In genomic region chr1:221712776-221713431, GRCh38 we compare ENCODE assay signal across 9 cellular contexts. TPM values are rescaled to one million over a fixed set of nuclear protein-coding genes. Genes with fewer than 3 reads are reported as not detected.
A peak's percentile ranks its signal among the peaks of the same experiment; 100 is the strongest.
DNase-seq lines count a peak whose midpoint lies in the region; ATAC-seq and TF ChIP-seq lines count a peak whose summit lies in the region.
"Had no signal": no experiment of that assay in that cellular context is flagged by ENCODE, and none has a peak within 500 bp of the region (broad histone marks: within the 10 kb centered on the region; RNA-seq: fewer than 3 reads in every experiment).

No MANE protein-coding gene starts in this region.

- H3K56ac ChIP-seq in H9 (ENCODE audit: insufficient read length, low read depth, low read length), result no peak overlapping the region

- H3K4ac ChIP-seq in H9 (ENCODE audit: low read depth, low read length), result no peak overlapping the region

- TF ChIP-seq CTCF in DND-41 (IDR thresholded peaks at IDR 0.05; ENCODE audit: borderline replicate concordance, extremely low read depth, low read length, poor library complexity, severe bottlenecking) (no peak), H9 (conservative IDR thresholded peaks at IDR 0.05) (no peak)

- H2BK120ac ChIP-seq in H9 (ENCODE audit: low read depth, low read length, poor library complexity, severe bottlenecking), result no peak overlapping the region

- no CpG with 5 or more reads among the region's 3 CpGs for WGBS in H9 (ENCODE audit: extremely low coverage, insufficient read length, low lambda C conversion rate)

- no peak overlapping the region for H2BK12ac ChIP-seq in H9 (ENCODE audit: insufficient read length, low read depth, low read length)

- H3K23ac ChIP-seq in H9 (ENCODE audit: insufficient read length, low read depth, low read length), result no peak overlapping the region

- H4K91ac ChIP-seq in H9 (ENCODE audit: insufficient read length, low read depth, low read length), result no peak overlapping the region

- H3K14ac ChIP-seq in H9 (ENCODE audit: insufficient read depth, low read length), result no peak overlapping the region

- ATAC-seq in DND-41 (ENCODE audit: insufficient read depth, low read depth) (peak; percentile 93), GM21447 (IDR thresholded peaks at IDR 0.05; ENCODE audit: unreplicated experiment) (peak; percentile 59), naive B cell (ENCODE audit: low read depth in 2 of 2) (peak; percentile 44 to 59)

- H3K9me3 ChIP-seq in DND-41 (ENCODE audit: insufficient read depth, low read length, severe bottlenecking), result no peaks in the 10 kb centered on the region
- H3K9me3 ChIP-seq in H9 (ENCODE audit: control insufficient read depth, low read depth, low read length), result no peaks in the 10 kb centered on the region
- H3K9me3 ChIP-seq: heart right ventricle had no signal

- H3K27me3 Mint-ChIP-seq in naive B cell (no peaks in the 10 kb centered on the region), H9 (ENCODE audit: low read depth) (peaks cover 20% of the 10 kb centered on the region)

- H3K27me3 ChIP-seq in DND-41 (ENCODE audit: insufficient read depth, low read length, poor library complexity) (no peaks in the 10 kb centered on the region), H9 (ENCODE audit: insufficient read depth, low read length) (peaks cover 15% of the 10 kb centered on the region)
- H3K27me3 ChIP-seq: heart right ventricle had no signal

- H3K79me2 ChIP-seq in DND-41 (ENCODE audit: insufficient read depth, low read length) (no peaks in the 10 kb centered on the region; the same call in 1 of the 2 replicates), H9 (ENCODE audit: insufficient read depth, low read length) (no peaks in the 10 kb centered on the region)

- no peak overlapping the region for H3K18ac ChIP-seq in H9 (ENCODE audit: insufficient read length, low read depth, low read length)

- no peaks in the 10 kb centered on the region for H3K23me2 ChIP-seq in H9 (ENCODE audit: insufficient read length, low read depth, low read length, poor library complexity, severe bottlenecking)

- H4K8ac ChIP-seq in H9 (replicated peaks; ENCODE audit: insufficient read length, low read depth, low read length), result no peak overlapping the region

- H3K4me1 ChIP-seq in DND-41 (ENCODE audit: insufficient read depth, low read length) (peaks cover 68% of the 10 kb centered on the region), H9 (ENCODE audit: insufficient read depth, low read length) (peaks cover 8% of the 10 kb centered on the region; the same call in 1 of the 2 replicates)

- peak overlapping the region in 6 of 8 donors; percentile 23 to 82 (median 50) for H3K4me3 Mint-ChIP-seq in naive B cell
- H3K4me3 Mint-ChIP-seq in H9, result no peak overlapping the region

- no peak overlapping the region for H3T11ph ChIP-seq in H9 (ENCODE audit: low read length)

- H2BK5ac ChIP-seq in H9 (ENCODE audit: insufficient read length, low read length), result no peak overlapping the region

- H3K4me2 ChIP-seq in DND-41 (ENCODE audit: insufficient read depth, low read length), result peak overlapping the region; percentile 22
- no peak overlapping the region for H3K4me2 ChIP-seq in H9 (ENCODE audit: insufficient read depth, insufficient read length, low read length)

- DNase-seq in DND-41 (peak; percentile 93), KG1 (lab: John Stamatoyannopoulos, UW) (peak; percentile 83), activated T-cell treated with anti-CD3 and anti-CD28 coated beads for 24 hours (ENCODE audit: low read depth) (peak; percentile 55), naive B cell (peak; percentile 57), HPDE6-E6E7 (ENCODE audit: extremely low spot score) (no peak), retina (no peak), H9 (no peak)

- no peak overlapping the region for H4K5ac ChIP-seq in H9 (ENCODE audit: insufficient read length, low read depth, low read length)

- H2BK20ac ChIP-seq in H9 (ENCODE audit: low read depth, low read length, poor library complexity, severe bottlenecking), result no peak overlapping the region

- no peaks in the 10 kb centered on the region for H4K20me1 ChIP-seq in DND-41 (ENCODE audit: insufficient read depth, low read length)
- no peaks in the 10 kb centered on the region for H4K20me1 ChIP-seq in H9 (ENCODE audit: control insufficient read depth, insufficient read depth, insufficient read length)

- no peaks in the 10 kb centered on the region for H3K36me3 ChIP-seq in DND-41 (ENCODE audit: insufficient read depth, low read length)
- H3K36me3 ChIP-seq: heart right ventricle had no signal

- H3K9ac ChIP-seq in DND-41 (ENCODE audit: low read depth, low read length) (peak overlapping the region; percentile 14), H9 (ENCODE audit: extremely low read depth, insufficient read length, low read length) (no peak overlapping the region)

- H3K27ac ChIP-seq in DND-41 (ENCODE audit: low read length), result peak overlapping the region; percentile 75
- H3K27ac ChIP-seq in H9 (ENCODE audit: insufficient read length, low read depth, low read length), result no peak overlapping the region

- H3K4me1 Mint-ChIP-seq in naive B cell (peaks cover 42 to 62% (median 51%) of the 10 kb centered on the region in 3 donors), H9 (peaks cover 56 to 60% of the 10 kb centered on the region in 2 experiments)

- H3K9me3 Mint-ChIP-seq in naive B cell (peaks cover 0 to 5% (median 0%) of the 10 kb centered on the region in 7 donors), H9 (peaks cover 3 to 9% of the 10 kb centered on the region in 2 experiments; a peak in 2 of 5 replicates)

- H2AFZ ChIP-seq in DND-41 (ENCODE audit: low read depth, low read length), result no peak overlapping the region
- no peak overlapping the region for H2AFZ ChIP-seq in H9 (ENCODE audit: low read length)

- H2BK15ac ChIP-seq in H9 (ENCODE audit: low read depth, low read length), result no peak overlapping the region

- H3K79me1 ChIP-seq in H9 (ENCODE audit: insufficient read depth, low read depth, low read length, poor library complexity, severe bottlenecking), result no peaks in the 10 kb centered on the region

- H2AK5ac ChIP-seq in H9 (ENCODE audit: insufficient read length, low read length), result no peak overlapping the region

- H3K36me3 Mint-ChIP-seq in naive B cell, result peaks cover 4 to 17% of the 10 kb centered on the region in 2 donors
- H3K36me3 Mint-ChIP-seq in H9 (ENCODE audit: insufficient read depth in 1 of 3, low read depth in 3 of 3), result peaks cover 0 to 12% (median 7%) of the 10 kb centered on the region in 3 experiments; a peak in 5 of 7 replicates

- peak overlapping the region in 3 of 6 donors; percentile 66 to 84 (median 82) for H3K27ac Mint-ChIP-seq in naive B cell
- H3K27ac Mint-ChIP-seq in H9, result no peak overlapping the region

- no peak overlapping the region for H3K4me3 ChIP-seq in DND-41 (ENCODE audit: low read depth in 1 of 2, low read length in 2 of 2)
- H3K4me3 ChIP-seq: heart right ventricle had no signal

RNA-seq across cellular contexts. Expression of gene DUSP10, which starts 29.0 kb away (rescaled TPM):
- 10 to 100 TPM in 3 of 6 donors, 1 to 10 TPM in 3; 2.7 to 23.1 (median 10.0) TPM for polyA plus RNA-seq in naive B cell (ENCODE audit: low read depth in 6 of 6)
- total RNA-seq in H9 (2021), result 2.0 and 3.2 TPM in 2 replicates

Comparison
In these comparisons a context has a peak if more than half of its experiments do, and no peak if none do; other contexts are left out.
1. DNase-seq: peak in DND-41 (single experiment), KG1 (single experiment), activated T-cell treated with anti-CD3 and anti-CD28 coated beads for 24 hours (single experiment) and naive B cell (single experiment); none in HPDE6-E6E7 (single experiment), retina (single experiment) and H9 (single experiment).
2. H3K4me3 Mint-ChIP-seq: peak in naive B cell (6 of 8); none in H9 (0 of 2).
3. Peak in every context shown above with its lines, with median percentiles within 50 percentile points of each other: ATAC-seq.